Comparison of ENCODE assay signal across 13 cellular contexts in genomic region chr4:7964459-7964858, GRCh38. TPM values are rescaled to one million over a fixed set of nuclear protein-coding genes. Genes with fewer than 3 reads are reported as not detected.
A peak's percentile ranks its signal among the peaks of the same experiment; 100 is the strongest.
DNase-seq lines count a peak whose midpoint lies in the region; ATAC-seq lines count a peak whose summit lies in the region.
"Had no signal": no experiment of that assay in that cellular context is flagged by ENCODE, and none has a peak within 500 bp of the region (broad histone marks: within the 10 kb centered on the region; RNA-seq: fewer than 3 reads in every experiment).

No MANE protein-coding gene starts in this region.

- no peak overlapping the region for H2BK5ac ChIP-seq in neuronal stem cell (ENCODE audit: low read length)

- H3K36me3 ChIP-seq in neuronal stem cell (replicated peaks in 1 of 2; ENCODE audit: control insufficient read depth in 2 of 2, insufficient read depth in 2 of 2, low read length in 2 of 2) = no peaks in the 10 kb centered on the region

- H3K9ac ChIP-seq in neuronal stem cell (ENCODE audit: low read depth, low read length, poor library complexity) = no peak overlapping the region

- H3K18ac ChIP-seq in neuronal stem cell (ENCODE audit: low read length) = no peak overlapping the region

- ATAC-seq in activated CD4-positive, CD25-positive, alpha-beta regulatory T cell treated with anti-CD3 and anti-CD28 coated beads, Interleukin-2, amount 50 U/mL, for 24 hours = peak; percentile 30 to 38
- ATAC-seq in T-helper 17 cell = peak; percentile 74
- ATAC-seq in effector memory CD8-positive, alpha-beta T cell (replicated peaks) = peak; percentile 56

- H3K27ac Mint-ChIP-seq in T-helper 17 cell = peak overlapping the region; percentile 91
- H3K27ac Mint-ChIP-seq in effector memory CD8-positive, alpha-beta T cell = peak overlapping the region; percentile 87 to 97
- H3K27ac Mint-ChIP-seq: GM23338, naive B cell had no signal

- H3K27ac ChIP-seq in neuronal stem cell (replicated peaks; ENCODE audit: low read length) = no peak overlapping the region

- H3K4me3 ChIP-seq in neuronal stem cell (ENCODE audit: low read length in 2 of 2) = no peak overlapping the region
- H3K4me3 ChIP-seq: GM23338 had no signal

- H3K9me3 ChIP-seq in T-helper 17 cell (ENCODE audit: control insufficient read depth, low read length, poor library complexity, severe bottlenecking) = no peaks in the 10 kb centered on the region
- no peaks in the 10 kb centered on the region for H3K9me3 ChIP-seq in neuronal stem cell (replicated peaks in 1 of 2; ENCODE audit: control insufficient read depth in 2 of 2, insufficient read depth in 1 of 2, low read depth in 1 of 2, low read length in 2 of 2)

- H3K4me2 ChIP-seq in neuronal stem cell (ENCODE audit: insufficient read depth, low read length, poor library complexity, severe bottlenecking) = no peak overlapping the region
- H3K4me2 ChIP-seq: GM23338 had no signal

- H3K36me3 Mint-ChIP-seq in T-helper 17 cell (ENCODE audit: low read depth) = no peaks in the 10 kb centered on the region
- peaks cover 16% of the 10 kb centered on the region for H3K36me3 Mint-ChIP-seq in effector memory CD8-positive, alpha-beta T cell (ENCODE audit: insufficient read depth)
- H3K36me3 Mint-ChIP-seq: naive B cell had no signal

- no peak overlapping the region for H2BK15ac ChIP-seq in neuronal stem cell (ENCODE audit: low read length)

- no peak for DNase-seq in activated CD4-positive, CD25-positive, alpha-beta regulatory T cell (lab: John Stamatoyannopoulos, UW)
- no peak for DNase-seq in T-helper 17 cell
- DNase-seq in effector memory CD8-positive, alpha-beta T cell = peak in 2 of 3 experiments; percentile 23 to 34
- DNase-seq in stimulated activated naive CD4-positive, alpha-beta T cell treated with Interleukin-2 at 50 U/mL for 16 hours (lab: John Stamatoyannopoulos, UW) = peak; percentile 20
- DNase-seq in neuronal stem cell (ENCODE audit: low spot score) = no peak
- no peak for DNase-seq in NCI-H187 (lab: John Stamatoyannopoulos, UW)
- DNase-seq in hypothalamus (lab: John Stamatoyannopoulos, UW) = no peak
- DNase-seq: amniotic stem cell, naive B cell, substantia nigra had no signal

- H3K4me1 ChIP-seq in neuronal stem cell (ENCODE audit: control insufficient read depth in 2 of 2, insufficient read depth in 1 of 2, low read depth in 1 of 2, low read length in 2 of 2) = peaks cover 5 to 9% of the 10 kb centered on the region in 2 donors

- no peak overlapping the region for H2BK120ac ChIP-seq in neuronal stem cell (ENCODE audit: low read depth, low read length)

- H3K79me1 ChIP-seq in neuronal stem cell (ENCODE audit: low read depth, low read length) = no peaks in the 10 kb centered on the region

- H2AK5ac ChIP-seq in neuronal stem cell (ENCODE audit: low read depth, low read length) = no peak overlapping the region

- peaks cover 0 to 8% (median 0%) of the 10 kb centered on the region in 3 experiments for H3K27me3 ChIP-seq in neuronal stem cell (ENCODE audit: control insufficient read depth in 3 of 3, insufficient read depth in 3 of 3, low read depth in 1 of 3, low read length in 3 of 3)

- no CpG with 5 or more reads among the region's 5 CpGs for WGBS in neuronal stem cell (ENCODE audit: extremely low coverage in 2 of 2, insufficient read length in 2 of 2, insufficient replicate concordance in 1 of 2), 2 donors

- peaks cover 34% of the 10 kb centered on the region for H3K4me1 Mint-ChIP-seq in T-helper 17 cell
- peaks cover 50 to 56% of the 10 kb centered on the region in 2 donors for H3K4me1 Mint-ChIP-seq in effector memory CD8-positive, alpha-beta T cell (ENCODE audit: low read depth in 2 of 2)

- H3K4me3 Mint-ChIP-seq in T-helper 17 cell = peak overlapping the region; percentile 31
- H3K4me3 Mint-ChIP-seq in effector memory CD8-positive, alpha-beta T cell = peak overlapping the region; percentile 64 to 66
- H3K4me3 Mint-ChIP-seq: GM23338, naive B cell had no signal

- H3K23ac ChIP-seq in neuronal stem cell (ENCODE audit: low read depth, low read length, poor library complexity) = no peak overlapping the region

- no peaks in the 10 kb centered on the region for H3K9me3 Mint-ChIP-seq in effector memory CD8-positive, alpha-beta T cell
- H3K9me3 Mint-ChIP-seq: GM23338 had no signal

- no peak overlapping the region for H2BK12ac ChIP-seq in neuronal stem cell (ENCODE audit: low read length)

- no peak overlapping the region for H2AFZ ChIP-seq in neuronal stem cell (ENCODE audit: low read length)
- H2AFZ ChIP-seq: GM23338 had no signal

- H4K91ac ChIP-seq in neuronal stem cell (ENCODE audit: low read depth, low read length, poor library complexity) = no peak overlapping the region

- no peak overlapping the region for H3K4ac ChIP-seq in neuronal stem cell (ENCODE audit: low read length)

- H3K27me3 Mint-ChIP-seq in T-helper 17 cell = no peaks in the 10 kb centered on the region
- H3K27me3 Mint-ChIP-seq in effector memory CD8-positive, alpha-beta T cell = no peaks in the 10 kb centered on the region

- no peak overlapping the region for H3K14ac ChIP-seq in neuronal stem cell (ENCODE audit: low read length)

- no peak overlapping the region for H4K8ac ChIP-seq in neuronal stem cell (ENCODE audit: low read depth, low read length)

RNA-seq across cellular contexts. Expression of gene AFAP1, which starts 24.8 kb away (rescaled TPM):
- 10 to 100 TPM; 17.6 to 26.7 TPM for total RNA-seq in T-helper 17 cell
- polyA plus RNA-seq in neuronal stem cell (2013, experiment 1 of 2) = 4.6 TPM
- 4.6 TPM for polyA plus RNA-seq in neuronal stem cell (2013, experiment 2 of 2)
- total RNA-seq: OCI-LY7 had no signal

Comparison
In these comparisons a context has a peak if more than half of its experiments do, and no peak if none do; other contexts are left out.
1. DNase-seq: peak in effector memory CD8-positive, alpha-beta T cell (2 of 3) and stimulated activated naive CD4-positive, alpha-beta T cell treated with Interleukin-2 at 50 U/mL for 16 hours (single experiment); none in activated CD4-positive, CD25-positive, alpha-beta regulatory T cell (0 of 4), T-helper 17 cell (0 of 3), neuronal stem cell (single experiment), NCI-H187 (0 of 2) and hypothalamus (0 of 51).
2. Peak in every context shown above with its lines, with median percentiles within 50 percentile points of each other: ATAC-seq.